In genomic region chr20:53933232-53933846, GRCh38 we compare ENCODE assay signal across 1 cellular context.
TF ChIP-seq lines count a peak whose summit lies in the region.

No MANE protein-coding gene starts in this region.

TF ChIP-seq in H1, 55 proteins besides CTCF, POLR2A, EP300 and RAD21:
- TF ChIP-seq PHF8 (conservative IDR thresholded peaks at IDR 0.05; ENCODE audit: low read depth, low read length) = no peak
- TF ChIP-seq JUN (IDR thresholded peaks at IDR 0.05; ENCODE audit: low read depth, low read length) = no peak
